16 cellular contexts compared by ENCODE assay signal in the genomic region with DNA sequence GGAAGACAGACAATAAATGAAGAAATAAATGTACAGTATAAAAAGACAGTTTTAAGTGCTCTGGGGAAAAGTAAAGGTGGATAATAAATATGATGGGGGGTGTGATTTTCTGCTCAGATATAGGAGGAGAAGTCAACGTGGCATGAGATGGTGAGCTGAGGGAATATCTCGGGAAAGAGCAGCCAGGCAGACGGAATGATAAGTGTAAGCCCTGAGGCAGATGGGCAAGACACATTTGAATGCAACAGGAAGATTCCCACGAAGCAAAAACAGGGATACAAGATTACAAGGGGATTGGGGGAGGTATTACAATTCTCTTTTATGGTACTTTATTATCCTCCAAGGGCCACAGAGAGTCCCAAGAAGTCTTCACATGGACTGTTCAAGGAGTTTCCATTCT. TPM values are rescaled to one million over a fixed set of nuclear protein-coding genes. Genes with fewer than 3 reads are reported as not detected.
A peak's percentile ranks its signal among the peaks of the same experiment; 100 is the strongest.
DNase-seq lines count a peak whose midpoint lies in the region; ATAC-seq and TF ChIP-seq lines count a peak whose summit lies in the region.
"Had no signal": no experiment of that assay in that cellular context is flagged by ENCODE, and none has a peak within 500 bp of the region (broad histone marks: within the 10 kb centered on the region; RNA-seq: fewer than 3 reads in every experiment).

No MANE protein-coding gene starts in this region.

- peaks cover 57% of the 10 kb centered on the region for H3K4me1 Mint-ChIP-seq in Caco-2 (ENCODE audit: low read depth, unreplicated experiment)
- peaks cover 44% of the 10 kb centered on the region for H3K4me1 Mint-ChIP-seq in osteocyte (ENCODE audit: unreplicated experiment)
- peaks cover 7% of the 10 kb centered on the region for H3K4me1 Mint-ChIP-seq in stimulated activated memory B cell treated with anti-CD40 and anti-IgM and Interleukin-4, amounts not matched to agents 10 μg/mL and 1 μg/mL and 100 μg/mL, for 72 hours

- no peaks in the 10 kb centered on the region for H3K27me3 ChIP-seq in Caco-2 (replicated peaks; ENCODE audit: control insufficient read depth, insufficient read depth, low read length)
- no peaks in the 10 kb centered on the region for H3K27me3 ChIP-seq in neutrophil

- POLR2A ChIA-PET in Caco-2 (lab: Charles Lee): no interaction called here

- no peaks in the 10 kb centered on the region for H3K36me3 ChIP-seq in Caco-2 (ENCODE audit: control insufficient read depth, insufficient read depth, low read length)
- peaks cover 62% of the 10 kb centered on the region for H3K36me3 ChIP-seq in neutrophil

- H3K9me3 ChIP-seq in Caco-2 (no peaks in the 10 kb centered on the region), neutrophil (no peaks in the 10 kb centered on the region)

- H3K4me3 Mint-ChIP-seq in Caco-2 (ENCODE audit: unreplicated experiment): peak overlapping the region; percentile 67
- no peak overlapping the region for H3K4me3 Mint-ChIP-seq in osteocyte (ENCODE audit: unreplicated experiment)
- no peak overlapping the region for H3K4me3 Mint-ChIP-seq in stimulated activated memory B cell treated with anti-CD40 and anti-IgM and Interleukin-4, amounts not matched to agents 10 μg/mL and 1 μg/mL and 100 μg/mL, for 72 hours

- CTCF ChIA-PET in Caco-2 (lab: Charles Lee): no interaction called here

- peaks cover 88% of the 10 kb centered on the region for H3K36me3 Mint-ChIP-seq in Caco-2 (ENCODE audit: insufficient read depth, unreplicated experiment)
- H3K36me3 Mint-ChIP-seq in osteocyte (ENCODE audit: unreplicated experiment): no peaks in the 10 kb centered on the region
- H3K36me3 Mint-ChIP-seq in stimulated activated memory B cell treated with anti-CD40 and anti-IgM and Interleukin-4, amounts not matched to agents 10 μg/mL and 1 μg/mL and 100 μg/mL, for 72 hours: no peaks in the 10 kb centered on the region

- DNase-seq in Caco-2 (no peak), LNCaP clone FGC (ENCODE audit: low read depth) (no peak), epithelial cell of prostate (ENCODE audit: low read depth, low spot score) (no peak), germinal center (ENCODE audit: low spot score) (no peak), osteocyte (ENCODE audit: extremely low spot score, unreplicated experiment) (no peak), NCI-H2107 (lab: John Stamatoyannopoulos, UW) (no peak)
- DNase-seq: C1 segment of cervical spinal cord, DMS153, GM23248, NCI-H187, NCI-H446, NCI-H748 treated with DMSO at 0.1 percent for 48 hours, PC-3 had no signal

- ATAC-seq in stimulated activated memory B cell treated with anti-CD40 and anti-IgM and Interleukin-4, amounts not matched to agents 10 μg/mL and 1 μg/mL and 100 μg/mL, for 72 hours: no peak
- ATAC-seq: PC-3 had no signal

- H3K4me1 ChIP-seq in Caco-2: peaks cover 95% of the 10 kb centered on the region
- H3K4me1 ChIP-seq in neutrophil (ENCODE audit: control insufficient read depth in 1 of 2, insufficient read depth in 1 of 2, low read depth in 1 of 2, low read length in 1 of 2): peaks cover 39 to 55% of the 10 kb centered on the region in 2 experiments

- intact Hi-C loops in Caco-2 (cut with micrococcal nuclease; ENCODE audit: unreplicated experiment): no loop called here

- H3K27ac Mint-ChIP-seq in Caco-2 (ENCODE audit: unreplicated experiment): peak overlapping the region; percentile 72
- no peak overlapping the region for H3K27ac Mint-ChIP-seq in osteocyte (ENCODE audit: unreplicated experiment)
- no peak overlapping the region for H3K27ac Mint-ChIP-seq in stimulated activated memory B cell treated with anti-CD40 and anti-IgM and Interleukin-4, amounts not matched to agents 10 μg/mL and 1 μg/mL and 100 μg/mL, for 72 hours

- BruUV-seq in Caco-2 (replicated peaks; lab: Mats Ljungman, UMichigan): no TSS peak

- H3K27ac ChIP-seq in epithelial cell of prostate (peak overlapping the region; percentile 100), neutrophil (peak overlapping the region; percentile 55)
- H3K27ac ChIP-seq: GM23248, HL-60 had no signal

- TF ChIP-seq CTCF in Caco-2 (IDR thresholded peaks at IDR 0.05; ENCODE audit: insufficient read depth in 1 of 2, low read depth in 1 of 2, low read length in 1 of 2, severe bottlenecking in 1 of 2, unreplicated experiment in 1 of 2) (no peak), LNCaP clone FGC (IDR thresholded peaks at IDR 0.05; ENCODE audit: control insufficient read depth, extremely low read depth, insufficient read depth) (no peak), neutrophil (IDR thresholded peaks at IDR 0.05) (no peak), osteocyte (IDR thresholded peaks at IDR 0.05) (no peak)

- H3K4me3 ChIP-seq in Caco-2 (ENCODE audit: low read depth, low read length) (no peak overlapping the region), LNCaP clone FGC (ENCODE audit: low read depth, low read length) (peak overlapping the region; percentile 24), neutrophil (ENCODE audit: low read depth in 1 of 2, low read length in 1 of 2) (no peak overlapping the region)
- H3K4me3 ChIP-seq: GM23248 had no signal

- H3K27me3 Mint-ChIP-seq in Caco-2 (ENCODE audit: insufficient read depth, unreplicated experiment) (no peaks in the 10 kb centered on the region), osteocyte (ENCODE audit: unreplicated experiment) (no peaks in the 10 kb centered on the region)
- H3K27me3 Mint-ChIP-seq in stimulated activated memory B cell treated with anti-CD40 and anti-IgM and Interleukin-4, amounts not matched to agents 10 μg/mL and 1 μg/mL and 100 μg/mL, for 72 hours: peaks cover 26% of the 10 kb centered on the region

- no peaks in the 10 kb centered on the region for H3K9me3 Mint-ChIP-seq in Caco-2 (ENCODE audit: unreplicated experiment)
- H3K9me3 Mint-ChIP-seq in osteocyte (ENCODE audit: unreplicated experiment): no peaks in the 10 kb centered on the region
- no peaks in the 10 kb centered on the region for H3K9me3 Mint-ChIP-seq in stimulated activated memory B cell treated with anti-CD40 and anti-IgM and Interleukin-4, amounts not matched to agents 10 μg/mL and 1 μg/mL and 100 μg/mL, for 72 hours

RNA-seq across cellular contexts. Expression of a gene that starts 11.1 kb away (rescaled TPM):
- total RNA-seq in Caco-2 (2022) (327 and 361 TPM in 2 replicates), osteocyte (0.97 and 1.0 TPM in 2 replicates)

Comparison
In these comparisons a context has a peak if more than half of its experiments do, and no peak if none do; other contexts are left out.
1. RNA of a gene that starts 11.1 kb away (total RNA-seq): 327 to 361 TPM in Caco-2; 0.97 to 1.0 TPM in osteocyte; every median in the first group is over 100 times any median in the second.